ENCODE assay signal across 9 cellular contexts in the genomic region with DNA sequence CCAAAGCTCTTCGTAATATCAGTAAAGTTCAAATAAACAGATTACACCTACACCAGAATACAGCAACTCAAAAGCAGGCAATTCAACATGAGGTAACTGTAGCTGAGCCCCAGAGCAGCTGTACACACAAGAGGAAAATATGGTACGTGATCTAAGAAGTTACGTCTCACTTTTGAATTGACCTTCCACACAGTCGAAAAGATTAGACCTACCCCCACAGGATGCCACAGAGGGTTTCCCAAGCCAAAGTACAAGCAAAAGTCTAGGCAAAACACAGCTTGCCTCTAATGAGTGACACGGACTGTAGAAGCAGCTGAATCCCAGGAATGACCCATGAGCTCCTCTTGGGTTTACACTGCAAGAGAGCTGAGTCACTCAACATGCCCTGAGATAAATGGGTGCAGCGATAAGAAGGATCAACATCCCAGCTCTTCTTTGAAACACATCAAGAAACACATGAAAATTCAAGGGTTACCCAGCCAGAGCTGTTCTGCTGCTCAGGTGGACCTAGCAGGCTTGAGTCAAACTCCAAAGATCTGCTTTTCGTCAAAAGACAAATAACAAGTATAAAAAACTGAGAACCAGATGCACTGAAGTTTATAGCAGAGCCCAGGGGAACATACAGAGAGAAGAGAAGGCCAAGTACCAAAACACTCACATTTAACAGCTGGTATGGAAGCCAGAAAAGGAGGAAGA. TPM values are rescaled to one million over a fixed set of nuclear protein-coding genes. Genes with fewer than 3 reads are reported as not detected.
DNase-seq lines count a peak whose midpoint lies in the region; ATAC-seq, FAIRE-seq and TF ChIP-seq lines count a peak whose summit lies in the region.
"Had no signal": no experiment of that assay in that cellular context is flagged by ENCODE, and none has a peak within 500 bp of the region (broad histone marks: within the 10 kb centered on the region; RNA-seq: fewer than 3 reads in every experiment).

No MANE protein-coding gene starts in this region.

- peaks cover 6% of the 10 kb centered on the region for H3K27me3 Mint-ChIP-seq in HFFc6 (ENCODE audit: insufficient read depth)
- no peaks in the 10 kb centered on the region for H3K27me3 Mint-ChIP-seq in activated T-helper 1 cell treated with anti-CD3 and anti-CD28 coated beads, Interleukin-12 subunit alpha, Interleukin-12 subunit beta, Interleukin-2, Interleukin-4 antibody, amounts not matched to agents 30 ng/mL and 10 ng/mL and 1 ng/mL, durations not matched to agents 14 hours and 24 hours and 36 hours (ENCODE audit: insufficient read depth)
- H3K27me3 Mint-ChIP-seq in CD8-positive, alpha-beta T cell (ENCODE audit: low read depth) = no peaks in the 10 kb centered on the region

- peaks cover 24% of the 10 kb centered on the region for H3K36me3 Mint-ChIP-seq in HFFc6 (ENCODE audit: low read depth)
- H3K36me3 Mint-ChIP-seq in activated T-helper 1 cell treated with anti-CD3 and anti-CD28 coated beads, Interleukin-12 subunit alpha, Interleukin-12 subunit beta, Interleukin-2, Interleukin-4 antibody, amounts not matched to agents 30 ng/mL and 10 ng/mL and 1 ng/mL, durations not matched to agents 14 hours and 24 hours and 36 hours (ENCODE audit: low read depth) = peaks cover 22% of the 10 kb centered on the region
- no peaks in the 10 kb centered on the region for H3K36me3 Mint-ChIP-seq in CD8-positive, alpha-beta T cell

- H3K4me1 ChIP-seq in heart right ventricle (peaks cover 17 to 99% (median 94%) of the 10 kb centered on the region in 9 donors), skeletal muscle satellite cell (ENCODE audit: control insufficient read depth, insufficient read depth, low read length) (peaks cover 84% of the 10 kb centered on the region), kidney (ENCODE audit: control insufficient read depth in 1 of 2, insufficient read depth in 1 of 2, low read depth in 1 of 2, low read length in 2 of 2) (peaks cover 28 to 40% of the 10 kb centered on the region in 2 donors)
- H3K4me1 ChIP-seq in CD8-positive, alpha-beta T cell (ENCODE audit: insufficient read depth, low read length) = no peaks in the 10 kb centered on the region

- peak overlapping the region; percentile 58 for H3K4me2 ChIP-seq in skeletal muscle satellite cell (ENCODE audit: low read length)

- 58 to 61% methylated on average over 7 of the region's 7 CpGs for WGBS in heart right ventricle, 2 donors

- no peak overlapping the region for H3K27ac Mint-ChIP-seq in HFFc6
- peak overlapping the region; percentile 77 for H3K27ac Mint-ChIP-seq in activated T-helper 1 cell treated with anti-CD3 and anti-CD28 coated beads, Interleukin-12 subunit alpha, Interleukin-12 subunit beta, Interleukin-2, Interleukin-4 antibody, amounts not matched to agents 30 ng/mL and 10 ng/mL and 1 ng/mL, durations not matched to agents 14 hours and 24 hours and 36 hours
- no peak overlapping the region for H3K27ac Mint-ChIP-seq in CD8-positive, alpha-beta T cell

- no peaks in the 10 kb centered on the region for H3K36me3 ChIP-seq in heart right ventricle
- H3K36me3 ChIP-seq in skeletal muscle satellite cell (ENCODE audit: insufficient read depth, low read length) = peaks cover 13% of the 10 kb centered on the region
- H3K36me3 ChIP-seq in CD8-positive, alpha-beta T cell (ENCODE audit: insufficient read depth, low read length) = no peaks in the 10 kb centered on the region
- no peaks in the 10 kb centered on the region for H3K36me3 ChIP-seq in kidney (ENCODE audit: control insufficient read depth in 1 of 2, insufficient read depth in 2 of 2, low read length in 2 of 2)

- no peak overlapping the region for H3K4me3 Mint-ChIP-seq in HFFc6
- no peak overlapping the region for H3K4me3 Mint-ChIP-seq in activated T-helper 1 cell treated with anti-CD3 and anti-CD28 coated beads, Interleukin-12 subunit alpha, Interleukin-12 subunit beta, Interleukin-2, Interleukin-4 antibody, amounts not matched to agents 30 ng/mL and 10 ng/mL and 1 ng/mL, durations not matched to agents 14 hours and 24 hours and 36 hours
- H3K4me3 Mint-ChIP-seq in CD8-positive, alpha-beta T cell = no peak overlapping the region

- FAIRE-seq in kidney (lab: Jason Lieb, UNC) = no peak

- POLR2A ChIA-PET in CD8-positive, alpha-beta T cell (lab: Charles Lee) = interaction anchor here (1.2 kb wide), 1 partner anchor 9 kb away, joined by 4 read pairs; no protein-coding TSS in a partner anchor

- in situ Hi-C loops in G401 (cut with HindIII; ENCODE audit: low sequenced_read_pairs) = no loop called here

- H3K9ac ChIP-seq in skeletal muscle satellite cell (ENCODE audit: low read depth, low read length) = peak overlapping the region; percentile 66
- no peak overlapping the region for H3K9ac ChIP-seq in kidney (ENCODE audit: low read length in 2 of 2)

- H3K4me1 Mint-ChIP-seq in HFFc6 (ENCODE audit: low read depth) = peaks cover 17% of the 10 kb centered on the region
- peaks cover 42% of the 10 kb centered on the region for H3K4me1 Mint-ChIP-seq in activated T-helper 1 cell treated with anti-CD3 and anti-CD28 coated beads, Interleukin-12 subunit alpha, Interleukin-12 subunit beta, Interleukin-2, Interleukin-4 antibody, amounts not matched to agents 30 ng/mL and 10 ng/mL and 1 ng/mL, durations not matched to agents 14 hours and 24 hours and 36 hours (ENCODE audit: low read depth)
- peaks cover 36% of the 10 kb centered on the region for H3K4me1 Mint-ChIP-seq in CD8-positive, alpha-beta T cell (ENCODE audit: low read depth)

- H3K27me3 ChIP-seq in heart right ventricle (no peaks in the 10 kb centered on the region), skeletal muscle satellite cell (ENCODE audit: control insufficient read depth, insufficient read depth, low read length) (no peaks in the 10 kb centered on the region)
- no peaks in the 10 kb centered on the region for H3K27me3 ChIP-seq in CD8-positive, alpha-beta T cell (ENCODE audit: insufficient read depth, low read length)

- no peaks in the 10 kb centered on the region for H3K9me3 Mint-ChIP-seq in HFFc6
- H3K9me3 Mint-ChIP-seq in activated T-helper 1 cell treated with anti-CD3 and anti-CD28 coated beads, Interleukin-12 subunit alpha, Interleukin-12 subunit beta, Interleukin-2, Interleukin-4 antibody, amounts not matched to agents 30 ng/mL and 10 ng/mL and 1 ng/mL, durations not matched to agents 14 hours and 24 hours and 36 hours = no peaks in the 10 kb centered on the region
- H3K9me3 Mint-ChIP-seq in CD8-positive, alpha-beta T cell = no peaks in the 10 kb centered on the region

- H3K27ac ChIP-seq in heart right ventricle (peak overlapping the region; percentile 41 to 90 (median 68)), kidney (ENCODE audit: low read depth in 2 of 2, low read length in 2 of 2) (peak overlapping the region in 1 of 2 donors; percentile 26)
- H3K27ac ChIP-seq in CD8-positive, alpha-beta T cell (ENCODE audit: low read depth, low read length) = no peak overlapping the region

- intact Hi-C loops in activated T-helper 1 cell treated with anti-CD3 and anti-CD28 coated beads, Interleukin-12 subunit alpha, Interleukin-12 subunit beta, Interleukin-2, Interleukin-4 antibody, amounts not matched to agents 30 ng/mL and 10 ng/mL and 1 ng/mL, durations not matched to agents 14 hours and 24 hours and 36 hours (cut with micrococcal nuclease) = loop anchor here (2.0 kb wide), 2 partner anchors 31 to 55 kb away; no protein-coding TSS in a partner anchor
- intact Hi-C loops in heart right ventricle (cut with DNase I) (loop anchor here in 2 of 10 donors (5.0 kb wide), 2 partner anchors 35 to 50 kb away; no protein-coding TSS in a partner anchor), kidney (cut with DNase I) (no loop called here)
- intact Hi-C loops in CD8-positive, alpha-beta T cell (cut with DNase I, micrococcal nuclease) = no loop called here

- peak; percentile 40 to 66 (median 51) for ATAC-seq in heart right ventricle
- ATAC-seq in CD8-positive, alpha-beta T cell = no peak
- no peak for ATAC-seq in HG02840 (IDR thresholded peaks at IDR 0.05; ENCODE audit: low FRiP score, unreplicated experiment)

- DNase-seq in HFFc6 (peak; percentile 79), heart right ventricle (peak in 1 of 2 donors; percentile 41), G401 (ENCODE audit: low spot score) (no peak), kidney (no peak)
- no peak for DNase-seq in activated T-helper 1 cell treated with anti-CD3 and anti-CD28 coated beads, Interleukin-12 subunit alpha, Interleukin-12 subunit beta, Interleukin-2, Interleukin-4 antibody, amounts not matched to agents 30 ng/mL and 10 ng/mL and 1 ng/mL, durations not matched to agents 14 hours and 24 hours and 36 hours (ENCODE audit: low spot score)
- no peak for DNase-seq in CD8-positive, alpha-beta T cell
- DNase-seq: NCI-H524 treated with DMSO at 0.1 percent for 48 hours had no signal

- no peak overlapping the region for H3K4me3 ChIP-seq in heart right ventricle
- H3K4me3 ChIP-seq in skeletal muscle satellite cell (ENCODE audit: low read length) = peak overlapping the region; percentile 8
- no peak overlapping the region for H3K4me3 ChIP-seq in CD8-positive, alpha-beta T cell (ENCODE audit: low read depth, low read length)
- no peak overlapping the region for H3K4me3 ChIP-seq in kidney (ENCODE audit: low read length in 2 of 2)

- CTCF ChIA-PET in CD8-positive, alpha-beta T cell (lab: Charles Lee) = interaction anchor here (1.2 to 2.2 kb wide), 6 partner anchors 11 to 89 kb away, joined by 3 to 16 read pairs (median 6); a partner anchor contains a TSS

- TF ChIP-seq CTCF in HFFc6 (IDR thresholded peaks at IDR 0.05) (no peak), heart right ventricle (IDR thresholded peaks at IDR 0.05) (no peak), kidney (IDR thresholded peaks at IDR 0.05; ENCODE audit: borderline replicate concordance, extremely low read depth, insufficient read depth) (no peak)
- no peak for TF ChIP-seq CTCF in CD8-positive, alpha-beta T cell (IDR thresholded peaks at IDR 0.05)

- H3K9me3 ChIP-seq in heart right ventricle (no peaks in the 10 kb centered on the region), skeletal muscle satellite cell (replicated peaks; ENCODE audit: low read length) (no peaks in the 10 kb centered on the region), kidney (ENCODE audit: control insufficient read depth in 1 of 2, low read length in 2 of 2) (no peaks in the 10 kb centered on the region)
- no peaks in the 10 kb centered on the region for H3K9me3 ChIP-seq in CD8-positive, alpha-beta T cell (ENCODE audit: low read length)

RNA-seq across cellular contexts. Expression of a gene that starts 9.7 kb away (rescaled TPM):
- 100 to 1,000 TPM; 112 to 139 (median 123) TPM for total RNA-seq in HFFc6 (2021; fragmentation: NEBNext Ultra II Directional; extraction: Animal tissue kit (Norgen Biotek cat#: 25700))
- 61.6 and 61.8 TPM in 2 replicates for total RNA-seq in activated T-helper 1 cell treated with anti-CD3 and anti-CD28 coated beads, Interleukin-12 subunit alpha, Interleukin-12 subunit beta, Interleukin-2, Interleukin-4 antibody, amounts not matched to agents 30 ng/mL and 10 ng/mL and 1 ng/mL, durations not matched to agents 14 hours and 24 hours and 36 hours
- 10 to 100 TPM; 16.1 to 34.2 (median 23.7) TPM for total RNA-seq in heart right ventricle
- polyA plus RNA-seq in heart right ventricle = 1 to 10 TPM; 4.2 to 8.4 TPM
- total RNA-seq in skeletal muscle satellite cell (2012; rRNA removed) = 17.2 and 28.0 TPM in 2 replicates
- 10 to 100 TPM; 11.9 to 12.6 TPM for total RNA-seq in CD8-positive, alpha-beta T cell
- 2.3 and 4.1 TPM in 2 replicates for total RNA-seq in G401 (2014; rRNA removed; shearing (Covaris generic))
- total RNA-seq in kidney = 114 TPM
- polyA plus RNA-seq in kidney (ENCODE audit: insufficient read depth, low read depth, low replicate concordance) = 18.5 TPM

Comparison
In these comparisons a context has a peak if more than half of its experiments do, and no peak if none do; other contexts are left out.
1. ATAC-seq: peak in heart right ventricle (8 of 8); none in CD8-positive, alpha-beta T cell (single experiment) and HG02840 (single experiment).